Comparison of ENCODE assay signal across 8 cellular contexts in genomic region chr3:126287536-126288181, GRCh38.
DNase-seq lines count a peak whose midpoint lies in the region; ATAC-seq, FAIRE-seq and TF ChIP-seq lines count a peak whose summit lies in the region.

No MANE protein-coding gene starts in this region.

- no peak overlapping the region for H4K12ac ChIP-seq in trophoblast cell (ENCODE audit: low read depth, low read length)

- H3K9ac ChIP-seq in trophoblast cell (ENCODE audit: low read length) = no peak overlapping the region

- peak overlapping the region; percentile 69 for H3K4me2 ChIP-seq in trophoblast cell (ENCODE audit: low read length)

- no peak for TF ChIP-seq POLR2A in GM12891 (IDR thresholded peaks at IDR 0.05; ENCODE audit: low read depth, low read length)

- peak; percentile 78 for DNase-seq in HT-29 (ENCODE audit: low spot score)
- DNase-seq in amniotic epithelial cell (ENCODE audit: low read depth) = peak; percentile 58
- peak; percentile 82 for DNase-seq in left ventricle myocardium superior
- peak; percentile 18 to 40 for DNase-seq in trophoblast cell
- DNase-seq in UCSD-AML1 (lab: John Stamatoyannopoulos, UW; ENCODE audit: unreplicated experiment) = no peak
- no peak for DNase-seq in GM12891 (ENCODE audit: insufficient read length, low spot score)
- no peak for DNase-seq in NCI-H2196 treated with DMSO at 0.1 percent for 48 hours (lab: John Stamatoyannopoulos, UW; ENCODE audit: unreplicated experiment)
- no peak for DNase-seq in activated CD4-positive, alpha-beta T cell treated with anti-CD3 and anti-CD28 coated beads, Interleukin-2, amount 10 ng/mL, durations not matched to agents 7 days and 5 days

- ATAC-seq in left ventricle myocardium superior = peak; percentile 94

- no peak overlapping the region for H4K8ac ChIP-seq in trophoblast cell (ENCODE audit: low read depth, low read length)

- peak overlapping the region; percentile 28 for H2AFZ ChIP-seq in trophoblast cell (ENCODE audit: insufficient read depth, low read length, poor library complexity)

- no peak overlapping the region for H3K27ac ChIP-seq in trophoblast cell (ENCODE audit: low read depth, low read length)

- H4K91ac ChIP-seq in trophoblast cell (ENCODE audit: low read depth, low read length) = no peak overlapping the region

- no peaks in the 10 kb centered on the region for H3K9me3 ChIP-seq in trophoblast cell (ENCODE audit: insufficient read depth, low read depth, low read length)

- no peaks in the 10 kb centered on the region for H3K36me3 ChIP-seq in trophoblast cell (ENCODE audit: control insufficient read depth in 1 of 2, insufficient read depth in 2 of 2, low read length in 2 of 2)

- H3K18ac ChIP-seq in trophoblast cell (ENCODE audit: low read length) = no peak overlapping the region

- H3K23ac ChIP-seq in trophoblast cell (ENCODE audit: low read length) = no peak overlapping the region

- CTCF ChIA-PET in activated CD4-positive, alpha-beta T cell treated with anti-CD3 and anti-CD28 coated beads, Interleukin-2, amount 10 ng/mL, durations not matched to agents 7 days and 5 days (lab: Charles Lee) = no interaction called here

- H2BK5ac ChIP-seq in trophoblast cell (ENCODE audit: low read depth, low read length, poor library complexity) = no peak overlapping the region

- intact Hi-C loops in left ventricle myocardium superior (cut with micrococcal nuclease) = no loop called here

- peak overlapping the region; percentile 10 for H3K4me3 ChIP-seq in trophoblast cell (ENCODE audit: low read depth, low read length)

- H3K27ac Mint-ChIP-seq in activated CD4-positive, alpha-beta T cell treated with anti-CD3 and anti-CD28 coated beads, Interleukin-2, amount 10 ng/mL, durations not matched to agents 7 days and 5 days = no peak overlapping the region

- H3K4me1 ChIP-seq in trophoblast cell (ENCODE audit: control insufficient read depth in 1 of 2, insufficient read depth in 2 of 2, low read length in 2 of 2) = peaks cover 5 to 10% of the 10 kb centered on the region in 2 experiments

- H3K27me3 ChIP-seq in trophoblast cell (ENCODE audit: insufficient read depth, low read length) = no peaks in the 10 kb centered on the region

- H3K4ac ChIP-seq in trophoblast cell (ENCODE audit: low read depth, low read length) = no peak overlapping the region

- no peak overlapping the region for H2BK120ac ChIP-seq in trophoblast cell (ENCODE audit: insufficient read depth, low read length, poor library complexity)

- FAIRE-seq in GM12891 (lab: Jason Lieb, UNC) = no peak

- peaks cover 2% of the 10 kb centered on the region for H3K4me1 Mint-ChIP-seq in activated CD4-positive, alpha-beta T cell treated with anti-CD3 and anti-CD28 coated beads, Interleukin-2, amount 10 ng/mL, durations not matched to agents 7 days and 5 days

- H3K27me3 Mint-ChIP-seq in activated CD4-positive, alpha-beta T cell treated with anti-CD3 and anti-CD28 coated beads, Interleukin-2, amount 10 ng/mL, durations not matched to agents 7 days and 5 days = peaks cover 47% of the 10 kb centered on the region

- peaks cover 2% of the 10 kb centered on the region for H3K79me1 ChIP-seq in trophoblast cell (ENCODE audit: low read length)

- no peaks in the 10 kb centered on the region for H3K36me3 Mint-ChIP-seq in activated CD4-positive, alpha-beta T cell treated with anti-CD3 and anti-CD28 coated beads, Interleukin-2, amount 10 ng/mL, durations not matched to agents 7 days and 5 days (ENCODE audit: low read depth)

- H2BK12ac ChIP-seq in trophoblast cell (ENCODE audit: low read length) = no peak overlapping the region

- no peaks in the 10 kb centered on the region for H3K9me3 Mint-ChIP-seq in activated CD4-positive, alpha-beta T cell treated with anti-CD3 and anti-CD28 coated beads, Interleukin-2, amount 10 ng/mL, durations not matched to agents 7 days and 5 days

- no peaks in the 10 kb centered on the region for H3K79me2 ChIP-seq in trophoblast cell (ENCODE audit: control insufficient read depth, insufficient read depth, low read length, poor library complexity)

- no CpG with 5 or more reads among the region's 38 CpGs for WGBS in trophoblast cell (ENCODE audit: extremely low coverage, insufficient coverage, insufficient read length)

- POLR2A ChIA-PET in activated CD4-positive, alpha-beta T cell treated with anti-CD3 and anti-CD28 coated beads, Interleukin-2, amount 10 ng/mL, durations not matched to agents 7 days and 5 days (lab: Charles Lee) = no interaction called here

- H3K14ac ChIP-seq in trophoblast cell (ENCODE audit: low read length) = no peak overlapping the region

- no peak overlapping the region for H3K4me3 Mint-ChIP-seq in activated CD4-positive, alpha-beta T cell treated with anti-CD3 and anti-CD28 coated beads, Interleukin-2, amount 10 ng/mL, durations not matched to agents 7 days and 5 days

- no peak overlapping the region for H2AK5ac ChIP-seq in trophoblast cell (ENCODE audit: low read length)

TF ChIP-seq in GM12891, 5 proteins besides CTCF, POLR2A, EP300 and RAD21:
- TF ChIP-seq POLR2AphosphoS5 (IDR thresholded peaks at IDR 0.05; ENCODE audit: low read depth, low read length) (no peak), POU2F2 (IDR thresholded peaks at IDR 0.05; ENCODE audit: low read depth, low read length) (no peak), PAX5 (IDR thresholded peaks at IDR 0.05; ENCODE audit: insufficient read depth, low read length, severe bottlenecking) (no peak), TAF1 (IDR thresholded peaks at IDR 0.05; ENCODE audit: low read depth, low read length) (no peak), SPI1 (IDR thresholded peaks at IDR 0.05; ENCODE audit: low read depth, low read length) (no peak)

Comparison
In these comparisons a context has a peak if more than half of its experiments do, and no peak if none do; other contexts are left out.
1. DNase-seq: peak in HT-29 (single experiment), amniotic epithelial cell (single experiment), left ventricle myocardium superior (single experiment) and trophoblast cell (2 of 2); none in UCSD-AML1 (single experiment), GM12891 (single experiment), NCI-H2196 treated with DMSO at 0.1 percent for 48 hours (single experiment) and activated CD4-positive, alpha-beta T cell treated with anti-CD3 and anti-CD28 coated beads, Interleukin-2, amount 10 ng/mL, durations not matched to agents 7 days and 5 days (single experiment).